ENCODE assay signal across 21 cellular contexts in the genomic region with DNA sequence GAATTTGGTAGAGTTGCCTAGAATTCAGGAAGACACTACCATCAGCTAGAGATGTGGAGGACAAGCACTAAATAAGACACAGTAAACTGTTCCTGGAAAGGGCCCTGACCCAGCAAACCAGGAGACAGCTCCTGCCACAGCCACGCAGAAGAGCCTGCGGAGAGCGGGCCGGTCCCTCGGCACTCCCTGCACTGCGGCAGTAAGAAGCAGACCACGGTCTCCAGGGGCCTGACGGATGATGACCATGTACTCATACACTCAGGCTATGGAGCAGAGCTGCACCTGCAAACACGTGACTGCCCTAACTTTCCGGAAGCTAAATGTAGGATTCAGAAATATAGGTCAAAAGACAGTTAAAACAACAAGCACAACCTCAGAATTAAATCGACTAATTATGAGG.
"Had no signal": no experiment of that assay in that cellular context is flagged by ENCODE, and none has a peak within 500 bp of the region (broad histone marks: within the 10 kb centered on the region; RNA-seq: fewer than 3 reads in every experiment).

No MANE protein-coding gene starts in this region.

- H3K9me3 Mint-ChIP-seq: central memory CD8-positive, alpha-beta T cell; dendritic cell treated with granulocyte-macrophage colony-stimulating factor and Interleukin-4, amounts not matched to agents 40 ng/mL and 50 ng/mL, for 4 days; naive thymus-derived CD8-positive, alpha-beta T cell; stimulated activated naive CD8-positive, alpha-beta T cell treated with anti-CD3 and anti-CD28 coated beads, Interleukin-15, amount 100 ng/mL, for 72 hours had no signal

- H3K4me3 ChIP-seq: esophagus muscularis mucosa, skin epidermis had no signal

- ATAC-seq: activated CD4-positive, CD25-positive, alpha-beta regulatory T cell treated with anti-CD3 and anti-CD28 coated beads, Interleukin-2, amount 50 U/mL, for 24 hours; left ventricle myocardium superior; naive thymus-derived CD8-positive, alpha-beta T cell; sciatic nerve; stimulated activated naive CD8-positive, alpha-beta T cell treated with anti-CD3 and anti-CD28 coated beads, Interleukin-15, amount 100 ng/mL, for 72 hours had no signal

- DNase-seq: activated CD4-positive, alpha-beta T cell treated with anti-CD3 and anti-CD28 coated beads for 48 hours; activated CD4-positive, alpha-beta T cell treated with anti-CD3 and anti-CD28 coated beads, Interleukin-2, amount 50 U/mL, for 48 hours; activated CD8-positive, alpha-beta memory T cell treated with anti-CD3 and anti-CD28 coated beads for 24 hours; activated effector memory CD4-positive, alpha-beta T cell treated with Interleukin-2 at 50 U/mL for 16 hours; activated naive CD4-positive, alpha-beta T cell treated with Interleukin-2 at 50 U/mL for 16 hours; anterior cingulate cortex; foreskin keratinocyte; left ventricle myocardium superior; naive thymus-derived CD8-positive, alpha-beta T cell; retina; stimulated activated CD4-positive, alpha-beta T cell treated with anti-CD3 and anti-CD28 coated beads, Interleukin-12 subunit alpha, Interleukin-12 subunit beta, amount 100 ng/mL, for 4 hours; stimulated activated CD4-positive, alpha-beta T cell treated with anti-CD3 and anti-CD28 coated beads, Interleukin-4, amount 100 ng/mL, for 1 hour; stimulated activated naive CD8-positive, alpha-beta T cell treated with anti-CD3 and anti-CD28 coated beads, Interleukin-15, amount 100 ng/mL, for 72 hours; substantia nigra had no signal

- H3K4me3 Mint-ChIP-seq: activated naive CD8-positive, alpha-beta T cell; central memory CD8-positive, alpha-beta T cell; dendritic cell treated with granulocyte-macrophage colony-stimulating factor and Interleukin-4, amounts not matched to agents 40 ng/mL and 50 ng/mL, for 4 days; naive thymus-derived CD8-positive, alpha-beta T cell; stimulated activated naive CD8-positive, alpha-beta T cell treated with anti-CD3 and anti-CD28 coated beads, Interleukin-15, amount 100 ng/mL, for 72 hours had no signal

- H3K9me3 ChIP-seq: esophagus muscularis mucosa had no signal

- H3K27ac Mint-ChIP-seq: activated naive CD8-positive, alpha-beta T cell; dendritic cell treated with granulocyte-macrophage colony-stimulating factor and Interleukin-4, amounts not matched to agents 40 ng/mL and 50 ng/mL, for 4 days; naive thymus-derived CD8-positive, alpha-beta T cell had no signal

- H3K27me3 ChIP-seq: esophagus muscularis mucosa, foreskin keratinocyte had no signal

- H3K4me1 Mint-ChIP-seq: central memory CD8-positive, alpha-beta T cell had no signal

- H3K27ac ChIP-seq: esophagus muscularis mucosa, skin epidermis had no signal

- H3K36me3 Mint-ChIP-seq: activated naive CD8-positive, alpha-beta T cell had no signal

- H3K27me3 Mint-ChIP-seq: activated naive CD8-positive, alpha-beta T cell; dendritic cell treated with granulocyte-macrophage colony-stimulating factor and Interleukin-4, amounts not matched to agents 40 ng/mL and 50 ng/mL, for 4 days; naive thymus-derived CD8-positive, alpha-beta T cell; stimulated activated naive CD8-positive, alpha-beta T cell treated with anti-CD3 and anti-CD28 coated beads, Interleukin-15, amount 100 ng/mL, for 72 hours had no signal

- H3K36me3 ChIP-seq: esophagus muscularis mucosa had no signal
